Comparison of ENCODE assay signal across 12 cellular contexts in genomic region chr10:93397020-93397419, GRCh38.
"Had no signal": no experiment of that assay in that cellular context is flagged by ENCODE, and none has a peak within 500 bp of the region (broad histone marks: within the 10 kb centered on the region; RNA-seq: fewer than 3 reads in every experiment).

No MANE protein-coding gene starts in this region.

- DNase-seq: activated CD4-positive, alpha-beta T cell treated with anti-CD3 and anti-CD28 coated beads for 4 hours; activated CD8-positive, alpha-beta T cell treated with anti-CD3 and anti-CD28 coated beads, Interleukin-2, amount 10 ng/mL, durations not matched to agents 7 days and 5 days; activated gamma-delta T cell treated with Interleukin-2 at 50 U/mL for 16 hours; hypothalamus; kidney glomerular epithelial cell; stimulated activated CD4-positive, alpha-beta T cell treated with anti-CD3 and anti-CD28 coated beads, Interleukin-12 subunit alpha, Interleukin-12 subunit beta, amount 100 ng/mL, for 4 hours; stimulated activated CD4-positive, alpha-beta T cell treated with anti-CD3 and anti-CD28 coated beads, Interleukin-2, amount 100 ng/mL, for 24 hours; stomach; SW 1271 had no signal

- H3K27me3 ChIP-seq: stomach had no signal

- FAIRE-seq: TTC549 had no signal

- H3K9me3 ChIP-seq: stomach had no signal

- H3K4me3 ChIP-seq: stomach had no signal

- ATAC-seq: activated CD8-positive, alpha-beta T cell treated with anti-CD3 and anti-CD28 coated beads, Interleukin-2, amount 10 ng/mL, durations not matched to agents 7 days and 5 days; sciatic nerve; WTC11 had no signal
